Comparison of ENCODE assay signal across 1 cellular context in the genomic region with DNA sequence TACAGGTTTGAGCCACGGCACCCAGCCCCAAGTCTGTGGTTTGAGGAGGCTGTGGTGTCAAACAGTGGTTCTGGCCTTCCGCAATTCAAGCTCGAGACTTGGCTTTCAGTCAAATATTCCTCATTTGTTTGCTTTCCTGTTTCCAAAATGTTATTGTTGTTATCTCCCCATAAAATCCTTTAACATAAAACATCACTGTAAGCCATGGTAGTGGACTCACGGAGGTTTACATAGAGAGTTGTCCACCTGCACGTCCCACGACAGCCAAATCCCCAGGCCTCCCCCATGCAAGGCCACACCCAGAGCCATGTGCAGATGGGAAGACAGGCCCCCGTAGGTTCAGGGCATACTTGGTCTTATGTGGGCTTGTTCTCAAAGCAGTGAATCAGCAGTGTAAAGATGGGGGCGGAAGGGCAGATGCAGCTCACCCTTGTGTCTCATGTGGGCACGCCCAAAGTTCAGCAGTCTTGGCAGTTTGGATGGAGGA.
TF ChIP-seq lines count a peak whose summit lies in the region.

No MANE protein-coding gene starts in this region.

TF ChIP-seq in endothelial cell of umbilical vein, 7 proteins besides CTCF, POLR2A, EP300 and RAD21:
- no peak for TF ChIP-seq MYC (IDR thresholded peaks at IDR 0.05; ENCODE audit: low read depth, low read length)
- TF ChIP-seq GATA2 (IDR thresholded peaks at IDR 0.05; ENCODE audit: insufficient read depth, insufficient read length, low read depth, low read length) = no peak
- no peak for TF ChIP-seq FOS (IDR thresholded peaks at IDR 0.05; ENCODE audit: borderline replicate concordance, insufficient read depth, low read length)
- TF ChIP-seq, protein P1, sequence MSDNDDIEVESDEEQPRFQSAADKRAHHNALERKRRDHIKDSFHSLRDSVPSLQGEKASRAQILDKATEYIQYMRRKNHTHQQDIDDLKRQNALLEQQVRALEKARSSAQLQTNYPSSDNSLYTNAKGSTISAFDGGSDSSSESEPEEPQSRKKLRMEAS (IDR thresholded peaks at IDR 0.05; ENCODE audit: insufficient read depth, insufficient read length) = no peak
- TF ChIP-seq JUN (IDR thresholded peaks at IDR 0.05; ENCODE audit: borderline replicate concordance, insufficient read depth, insufficient read length, low read depth) = no peak
- TF ChIP-seq POLR2AphosphoS5 (IDR thresholded peaks at IDR 0.05; ENCODE audit: insufficient read depth, low read depth, low read length) = no peak
- TF ChIP-seq EZH2 (IDR thresholded peaks at IDR 0.05; ENCODE audit: borderline replicate concordance, low read depth, low read length, severe bottlenecking) = no peak
TF ChIP-seq in endothelial cell of umbilical vein: peak in this region for 0.
